22 cellular contexts compared by ENCODE assay signal in the genomic region with DNA sequence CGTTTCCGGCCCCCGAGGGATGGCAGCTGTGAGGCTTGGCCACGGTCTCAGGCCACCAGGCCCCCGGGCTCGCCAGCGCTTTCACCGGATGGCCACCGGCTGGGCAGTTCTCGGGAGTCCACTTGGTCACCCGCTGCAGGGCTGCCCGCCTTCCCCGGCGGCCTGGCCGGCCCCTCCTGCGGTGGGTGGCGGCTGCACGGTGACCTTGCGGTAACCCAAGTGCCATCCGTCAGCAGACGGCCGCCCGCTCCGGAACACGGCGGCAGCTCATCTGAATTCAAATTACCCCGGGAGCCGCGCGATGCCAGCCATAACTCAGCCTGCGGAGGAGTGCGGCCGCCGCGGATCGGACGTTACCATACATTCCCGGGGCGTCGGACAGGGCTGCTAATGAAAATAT.
"Had no signal": no experiment of that assay in that cellular context is flagged by ENCODE, and none has a peak within 500 bp of the region (broad histone marks: within the 10 kb centered on the region; RNA-seq: fewer than 3 reads in every experiment).

No MANE protein-coding gene starts in this region.

- H3K36me3 ChIP-seq: gastrocnemius medialis, left lung, neural progenitor cell, prostate gland, right atrium auricular region, sigmoid colon, thoracic aorta, tibial nerve, upper lobe of left lung had no signal

- ATAC-seq: esophagus mucosa; gastrocnemius medialis; left lung; mucosa of descending colon; stimulated activated naive B cell treated with anti-CD40 and anti-IgM and Interleukin-4, amounts not matched to agents 10 μg/mL and 1 μg/mL and 100 μg/mL, for 72 hours had no signal

- H3K27ac ChIP-seq: dorsolateral prefrontal cortex, epithelial cell of prostate, gastrocnemius medialis, left lung, neural progenitor cell, prostate gland, right atrium auricular region, sigmoid colon, thoracic aorta, tibial nerve, upper lobe of left lung had no signal

- H3K9ac ChIP-seq: neural progenitor cell had no signal

- H3K4me1 ChIP-seq: gastrocnemius medialis, left lung, neural progenitor cell, prostate gland, right atrium auricular region, sigmoid colon, tibial nerve, upper lobe of left lung had no signal

- H3K4me3 ChIP-seq: dorsolateral prefrontal cortex, gastrocnemius medialis, left lung, mucosa of descending colon, neural progenitor cell, prostate gland, right atrium auricular region, sigmoid colon, thoracic aorta, tibial nerve, upper lobe of left lung had no signal

- H3K27me3 ChIP-seq: dorsolateral prefrontal cortex, gastrocnemius medialis, left lung, neural progenitor cell, right atrium auricular region, sigmoid colon, tibial nerve, upper lobe of left lung had no signal

- H2AFZ ChIP-seq: neural progenitor cell had no signal

- H3K9me3 ChIP-seq: gastrocnemius medialis, left lung, mucosa of descending colon, prostate gland, right atrium auricular region, sigmoid colon, thoracic aorta, upper lobe of left lung had no signal

- H3K4me2 ChIP-seq: neural progenitor cell had no signal

- DNase-seq: dorsolateral prefrontal cortex; effector CD4-positive, alpha-beta T cell; endodermal cell; foreskin fibroblast; gastrocnemius medialis; head of caudate nucleus; mesenchymal stem cell; mucosa of descending colon; naive B cell; nucleus accumbens; sigmoid colon; stimulated activated CD4-positive, alpha-beta T cell treated with anti-CD3 and anti-CD28 coated beads, Interleukin-4, amount 100 ng/mL, for 4 hours; stimulated activated naive B cell treated with anti-CD40 and anti-IgM and Interleukin-4, amounts not matched to agents 10 μg/mL and 1 μg/mL and 100 μg/mL, for 72 hours had no signal
